ENCODE assay signal across 18 cellular contexts in genomic region chr14:106210650-106211049, GRCh38.
A peak's percentile ranks its signal among the peaks of the same experiment; 100 is the strongest.
DNase-seq lines count a peak whose midpoint lies in the region; ATAC-seq and TF ChIP-seq lines count a peak whose summit lies in the region.
"Had no signal": no experiment of that assay in that cellular context is flagged by ENCODE, and none has a peak within 500 bp of the region (broad histone marks: within the 10 kb centered on the region; RNA-seq: fewer than 3 reads in every experiment).

No MANE protein-coding gene starts in this region.

- peaks cover 51% of the 10 kb centered on the region for H3K4me1 ChIP-seq in DND-41 (ENCODE audit: insufficient read depth, low read length)
- H3K4me1 ChIP-seq in Loucy (ENCODE audit: insufficient read depth, low read length, poor library complexity, severe bottlenecking) = peaks cover 33% of the 10 kb centered on the region
- H3K4me1 ChIP-seq: heart right ventricle, sigmoid colon had no signal

- H3K27me3 ChIP-seq in DND-41 (ENCODE audit: insufficient read depth, low read length, poor library complexity) (no peaks in the 10 kb centered on the region), Loucy (ENCODE audit: insufficient read depth, low read length, poor library complexity, severe bottlenecking) (no peaks in the 10 kb centered on the region)
- H3K27me3 ChIP-seq: BLaER1 treated with 17β-estradiol and CSF1 and Interleukin-3, amounts not matched to agents 10 nM and 100 nM; cardiac muscle cell; MG63 had no signal

- no peaks in the 10 kb centered on the region for H3F3A ChIP-seq in Loucy (ENCODE audit: low read depth)

- no peaks in the 10 kb centered on the region for H3K27me3 Mint-ChIP-seq in activated naive CD4-positive, alpha-beta T cell treated with anti-CD3 and anti-CD28 coated beads for 36 hours (ENCODE audit: low read depth)

- H3K79me2 ChIP-seq in DND-41 (ENCODE audit: insufficient read depth, low read length) (no peaks in the 10 kb centered on the region), Loucy (ENCODE audit: insufficient read depth, low read length) (no peaks in the 10 kb centered on the region)

- H2AFZ ChIP-seq in DND-41 (ENCODE audit: low read depth, low read length) = peak overlapping the region; percentile 20; the same call in 1 of the 2 replicates
- H2AFZ ChIP-seq in Loucy (ENCODE audit: low read length) = no peak overlapping the region

- H3K4me3 Mint-ChIP-seq in activated naive CD4-positive, alpha-beta T cell treated with anti-CD3 and anti-CD28 coated beads for 36 hours = no peak overlapping the region

- no peaks in the 10 kb centered on the region for H3K9me2 ChIP-seq in Loucy (replicated peaks; ENCODE audit: low read depth, low read length)

- H3K36me3 ChIP-seq in DND-41 (ENCODE audit: insufficient read depth, low read length) (peaks cover 33% of the 10 kb centered on the region), Loucy (ENCODE audit: insufficient read depth, low read length) (no peaks in the 10 kb centered on the region)
- H3K36me3 ChIP-seq: BLaER1 treated with 17β-estradiol and CSF1 and Interleukin-3, amounts not matched to agents 10 nM and 100 nM; cardiac muscle cell; heart right ventricle; MG63; sigmoid colon had no signal

- H3K27ac Mint-ChIP-seq in activated naive CD4-positive, alpha-beta T cell treated with anti-CD3 and anti-CD28 coated beads for 36 hours = no peak overlapping the region

- H3K9ac ChIP-seq in DND-41 (ENCODE audit: low read depth, low read length) (peak overlapping the region; percentile 48), Loucy (ENCODE audit: low read depth, low read length, poor library complexity, severe bottlenecking) (peak overlapping the region; percentile 51)
- H3K9ac ChIP-seq: BLaER1 treated with 17β-estradiol and CSF1 and Interleukin-3, amounts not matched to agents 10 nM and 100 nM had no signal

- peak overlapping the region; percentile 30 for H3K4me2 ChIP-seq in DND-41 (ENCODE audit: insufficient read depth, low read length)
- H3K4me2 ChIP-seq in Loucy (ENCODE audit: low read depth, low read length, poor library complexity, severe bottlenecking) = peak overlapping the region; percentile 47

- no peaks in the 10 kb centered on the region for H3K9me3 Mint-ChIP-seq in activated naive CD4-positive, alpha-beta T cell treated with anti-CD3 and anti-CD28 coated beads for 36 hours

- intact Hi-C loops in activated naive CD4-positive, alpha-beta T cell treated with anti-CD3 and anti-CD28 coated beads for 36 hours (cut with micrococcal nuclease) = no loop called here
- intact Hi-C loops in posterior cingulate gyrus (cut with DNase I) = no loop called here

- H3K4me3 ChIP-seq in DND-41 (ENCODE audit: low read depth in 1 of 2, low read length in 2 of 2) = no peak overlapping the region
- H3K4me3 ChIP-seq in Loucy (ENCODE audit: low read length, poor library complexity, severe bottlenecking) = no peak overlapping the region
- H3K4me3 ChIP-seq: BLaER1 treated with 17β-estradiol and CSF1 and Interleukin-3, amounts not matched to agents 10 nM and 100 nM; cardiac muscle cell; heart right ventricle; MG63; sigmoid colon had no signal

- ATAC-seq in DND-41 (ENCODE audit: insufficient read depth, low read depth) (peak; percentile 89), HG02642 (IDR thresholded peaks at IDR 0.05; ENCODE audit: poor library complexity, unreplicated experiment) (no peak), GM18909 (IDR thresholded peaks at IDR 0.05; ENCODE audit: poor library complexity, unreplicated experiment) (no peak)
- ATAC-seq: heart right ventricle, left colon had no signal

- peaks cover 21% of the 10 kb centered on the region for H3K4me1 Mint-ChIP-seq in activated naive CD4-positive, alpha-beta T cell treated with anti-CD3 and anti-CD28 coated beads for 36 hours (ENCODE audit: low read depth)

- H3K27ac ChIP-seq in 22Rv1 = no peak overlapping the region
- peak overlapping the region; percentile 83 for H3K27ac ChIP-seq in DND-41 (ENCODE audit: low read length)
- H3K27ac ChIP-seq: BLaER1 treated with 17β-estradiol and CSF1 and Interleukin-3, amounts not matched to agents 10 nM and 100 nM; cardiac muscle cell; heart right ventricle; sigmoid colon had no signal

- CTCF ChIA-PET in activated naive CD4-positive, alpha-beta T cell treated with anti-CD3 and anti-CD28 coated beads for 36 hours (lab: Charles Lee) = interaction anchor here (0.7 to 4.4 kb wide), 22 partner anchors 9 to 258 kb away, joined by 3 to 36 read pairs (median 5); no protein-coding TSS in a partner anchor

- DNase-seq in DND-41 = peak; percentile 89
- DNase-seq in activated naive CD4-positive, alpha-beta T cell treated with anti-CD3 and anti-CD28 coated beads for 36 hours = peak; percentile 77
- DNase-seq in AG08396 (ENCODE audit: low spot score) = no peak
- no peak for DNase-seq in posterior cingulate gyrus
- DNase-seq: activated effector memory CD4-positive, alpha-beta T cell treated with anti-CD3 and anti-CD28 coated beads, Interleukin-2, amount 50 U/mL, for 16 hours; GF-D8; heart right ventricle; MG63; RPMI8226; sigmoid colon; T-helper 9 cell had no signal

- H3K36me3 Mint-ChIP-seq in activated naive CD4-positive, alpha-beta T cell treated with anti-CD3 and anti-CD28 coated beads for 36 hours (ENCODE audit: low read depth) = no peaks in the 10 kb centered on the region

- peak; percentile 27 for TF ChIP-seq CTCF in 22Rv1 (IDR thresholded peaks at IDR 0.05)
- peak; percentile 91 for TF ChIP-seq CTCF in DND-41 (IDR thresholded peaks at IDR 0.05; ENCODE audit: borderline replicate concordance, extremely low read depth, low read length, poor library complexity, severe bottlenecking)
- TF ChIP-seq CTCF in Loucy (conservative IDR thresholded peaks at IDR 0.05; ENCODE audit: low read length) = peak; percentile 60

- H4K20me1 ChIP-seq in DND-41 (ENCODE audit: insufficient read depth, low read length) (no peaks in the 10 kb centered on the region), Loucy (ENCODE audit: insufficient read depth, low read length, poor library complexity, severe bottlenecking) (no peaks in the 10 kb centered on the region)
- H4K20me1 ChIP-seq: BLaER1 treated with 17β-estradiol and CSF1 and Interleukin-3, amounts not matched to agents 10 nM and 100 nM had no signal

- H3K9me3 ChIP-seq in DND-41 (ENCODE audit: insufficient read depth, low read length, severe bottlenecking) = no peaks in the 10 kb centered on the region
- H3K9me3 ChIP-seq in Loucy (ENCODE audit: insufficient read depth, low read depth, low read length) = no peaks in the 10 kb centered on the region
- H3K9me3 ChIP-seq: BLaER1 treated with 17β-estradiol and CSF1 and Interleukin-3, amounts not matched to agents 10 nM and 100 nM; heart right ventricle; MG63; sigmoid colon had no signal

Comparison
In these comparisons a context has a peak if more than half of its experiments do, and no peak if none do; other contexts are left out.
1. CTCF ChIP-seq: peak in every context shown above with its lines; median percentile 91 in DND-41; 60 in Loucy; 27 in 22Rv1.
2. DNase-seq: peak in DND-41 (single experiment) and activated naive CD4-positive, alpha-beta T cell treated with anti-CD3 and anti-CD28 coated beads for 36 hours (single experiment); none in AG08396 (single experiment) and posterior cingulate gyrus (0 of 10).